ENCODE assay signal across 10 cellular contexts in genomic region chr22:24695958-24696511, GRCh38.
DNase-seq lines count a peak whose midpoint lies in the region; TF ChIP-seq lines count a peak whose summit lies in the region.
"Had no signal": no experiment of that assay in that cellular context is flagged by ENCODE, and none has a peak within 500 bp of the region (broad histone marks: within the 10 kb centered on the region; RNA-seq: fewer than 3 reads in every experiment).

No MANE protein-coding gene starts in this region.

- H3K18ac ChIP-seq in neuronal stem cell (ENCODE audit: low read length) (peak overlapping the region; percentile 89), trophoblast cell (ENCODE audit: low read length) (no peak overlapping the region)

- H2BK12ac ChIP-seq in neuronal stem cell (ENCODE audit: low read length) (no peak overlapping the region), trophoblast cell (ENCODE audit: low read length) (no peak overlapping the region)

- H3K79me1 ChIP-seq in neuronal stem cell (ENCODE audit: low read depth, low read length) = peaks cover 1% of the 10 kb centered on the region
- H3K79me1 ChIP-seq in trophoblast cell (ENCODE audit: low read length) = no peaks in the 10 kb centered on the region

- H2AK5ac ChIP-seq in neuronal stem cell (ENCODE audit: low read depth, low read length) (peak overlapping the region; percentile 83), trophoblast cell (ENCODE audit: low read length) (no peak overlapping the region)

- peaks cover 0 to 17% (median 0%) of the 10 kb centered on the region in 3 experiments for H3K27me3 ChIP-seq in neuronal stem cell (ENCODE audit: control insufficient read depth in 3 of 3, insufficient read depth in 3 of 3, low read depth in 1 of 3, low read length in 3 of 3)
- H3K27me3 ChIP-seq in trophoblast cell (ENCODE audit: insufficient read depth, low read length) = no peaks in the 10 kb centered on the region

- H3K9me3 ChIP-seq in neuronal stem cell (replicated peaks in 1 of 2; ENCODE audit: control insufficient read depth in 2 of 2, insufficient read depth in 1 of 2, low read depth in 1 of 2, low read length in 2 of 2) (peaks cover 0 to 1% of the 10 kb centered on the region in 2 donors), trophoblast cell (ENCODE audit: insufficient read depth, low read depth, low read length) (no peaks in the 10 kb centered on the region)

- no peaks in the 10 kb centered on the region for H3K9me3 Mint-ChIP-seq in CD14-positive monocyte
- H3K9me3 Mint-ChIP-seq: activated T-helper 17 cell treated with anti-CD3 and anti-CD28 coated beads, Interleukin-2, amount 50 U/mL, for 72 hours had no signal

- H3K4me2 ChIP-seq in neuronal stem cell (ENCODE audit: insufficient read depth, low read length, poor library complexity, severe bottlenecking) (peak overlapping the region; percentile 40), trophoblast cell (ENCODE audit: low read length) (no peak overlapping the region)

- no peaks in the 10 kb centered on the region for H3K79me2 ChIP-seq in trophoblast cell (ENCODE audit: control insufficient read depth, insufficient read depth, low read length, poor library complexity)

- intact Hi-C loops in CD14-positive monocyte (cut with micrococcal nuclease) = no loop called here

- H3K23ac ChIP-seq in neuronal stem cell (ENCODE audit: low read depth, low read length, poor library complexity) = no peak overlapping the region
- no peak overlapping the region for H3K23ac ChIP-seq in trophoblast cell (ENCODE audit: low read length)

- TF ChIP-seq CTCF in CD14-positive monocyte (IDR thresholded peaks at IDR 0.05) = no peak

- H3K36me3 Mint-ChIP-seq in CD14-positive monocyte = no peaks in the 10 kb centered on the region

- no peak overlapping the region for H4K12ac ChIP-seq in trophoblast cell (ENCODE audit: low read depth, low read length)

- H3K14ac ChIP-seq in neuronal stem cell (ENCODE audit: low read length) (peak overlapping the region; percentile 82), trophoblast cell (ENCODE audit: low read length) (no peak overlapping the region)

- H4K91ac ChIP-seq in neuronal stem cell (ENCODE audit: low read depth, low read length, poor library complexity) (no peak overlapping the region), trophoblast cell (ENCODE audit: low read depth, low read length) (no peak overlapping the region)

- H3K36me3 ChIP-seq in neuronal stem cell (replicated peaks in 1 of 2; ENCODE audit: control insufficient read depth in 2 of 2, insufficient read depth in 2 of 2, low read length in 2 of 2) (no peaks in the 10 kb centered on the region), trophoblast cell (ENCODE audit: control insufficient read depth in 1 of 2, insufficient read depth in 2 of 2, low read length in 2 of 2) (no peaks in the 10 kb centered on the region)

- no CpG with 5 or more reads among the region's 7 CpGs for WGBS in neuronal stem cell (ENCODE audit: extremely low coverage in 2 of 2, insufficient read length in 2 of 2, insufficient replicate concordance in 1 of 2), 2 donors
- no CpG with 5 or more reads among the region's 7 CpGs for WGBS in trophoblast cell (ENCODE audit: extremely low coverage, insufficient coverage, insufficient read length)

- H2BK5ac ChIP-seq in neuronal stem cell (ENCODE audit: low read length) (peak overlapping the region; percentile 94), trophoblast cell (ENCODE audit: low read depth, low read length, poor library complexity) (no peak overlapping the region)

- DNase-seq in H4 (ENCODE audit: low spot score) = peak; percentile 16
- DNase-seq in NCI-H510A treated with DMSO at 0.1 percent for 48 hours (lab: John Stamatoyannopoulos, UW) = peak; percentile 57
- peak; percentile 1 for DNase-seq in glomerular visceral epithelial cell (ENCODE audit: extremely low spot score)
- DNase-seq in neuronal stem cell (ENCODE audit: low spot score) = no peak
- no peak for DNase-seq in CD14-positive monocyte (ENCODE audit: low spot score)
- DNase-seq in trophoblast cell = no peak
- DNase-seq in activated CD4-positive, alpha-beta T cell treated with anti-CD3 and anti-CD28 coated beads, Interleukin-2, amount 50 U/mL, for 1 hour = no peak
- DNase-seq in SW480 (ENCODE audit: low spot score) = no peak
- DNase-seq: effector CD8-positive, alpha-beta T cell had no signal

- peaks cover 0 to 6% (median 0%) of the 10 kb centered on the region in 3 donors for H3K27me3 Mint-ChIP-seq in CD14-positive monocyte (ENCODE audit: low read depth in 3 of 3)

- H3K4ac ChIP-seq in neuronal stem cell (ENCODE audit: low read length) (no peak overlapping the region), trophoblast cell (ENCODE audit: low read depth, low read length) (no peak overlapping the region)

- H3K27ac Mint-ChIP-seq in CD14-positive monocyte = peak overlapping the region in 1 of 7 donors; percentile 20
- H3K27ac Mint-ChIP-seq: activated T-helper 17 cell treated with anti-CD3 and anti-CD28 coated beads, Interleukin-2, amount 50 U/mL, for 72 hours had no signal

- H4K8ac ChIP-seq in neuronal stem cell (ENCODE audit: low read depth, low read length) (no peak overlapping the region), trophoblast cell (ENCODE audit: low read depth, low read length) (no peak overlapping the region)

- peak overlapping the region; percentile 81 for H2BK120ac ChIP-seq in neuronal stem cell (ENCODE audit: low read depth, low read length)
- no peak overlapping the region for H2BK120ac ChIP-seq in trophoblast cell (ENCODE audit: insufficient read depth, low read length, poor library complexity)

- peaks cover 18% of the 10 kb centered on the region for H3K4me1 Mint-ChIP-seq in CD14-positive monocyte
- H3K4me1 Mint-ChIP-seq: activated T-helper 17 cell treated with anti-CD3 and anti-CD28 coated beads, Interleukin-2, amount 50 U/mL, for 72 hours had no signal

- H3K4me3 ChIP-seq in neuronal stem cell (ENCODE audit: low read length in 2 of 2) = no peak overlapping the region
- H3K4me3 ChIP-seq in trophoblast cell (ENCODE audit: low read depth, low read length) = no peak overlapping the region

- H3K4me1 ChIP-seq in neuronal stem cell (ENCODE audit: control insufficient read depth in 2 of 2, insufficient read depth in 1 of 2, low read depth in 1 of 2, low read length in 2 of 2) (peaks cover 11 to 18% of the 10 kb centered on the region in 2 donors), trophoblast cell (ENCODE audit: control insufficient read depth in 1 of 2, insufficient read depth in 2 of 2, low read length in 2 of 2) (peaks cover 6 to 7% of the 10 kb centered on the region in 2 experiments)

- H2AFZ ChIP-seq in neuronal stem cell (ENCODE audit: low read length) = peak overlapping the region; percentile 63
- no peak overlapping the region for H2AFZ ChIP-seq in trophoblast cell (ENCODE audit: insufficient read depth, low read length, poor library complexity)

- H3K4me3 Mint-ChIP-seq in CD14-positive monocyte = peak overlapping the region in 1 of 2 donors; percentile 47
- H3K4me3 Mint-ChIP-seq: activated T-helper 17 cell treated with anti-CD3 and anti-CD28 coated beads, Interleukin-2, amount 50 U/mL, for 72 hours had no signal

- H3K9ac ChIP-seq in neuronal stem cell (ENCODE audit: low read depth, low read length, poor library complexity) = no peak overlapping the region
- no peak overlapping the region for H3K9ac ChIP-seq in trophoblast cell (ENCODE audit: low read length)

- no peak overlapping the region for H3K27ac ChIP-seq in neuronal stem cell (replicated peaks; ENCODE audit: low read length)
- H3K27ac ChIP-seq in trophoblast cell (ENCODE audit: low read depth, low read length) = no peak overlapping the region

- H2BK15ac ChIP-seq in neuronal stem cell (ENCODE audit: low read length) = peak overlapping the region; percentile 95

Comparison
In these comparisons a context has a peak if more than half of its experiments do, and no peak if none do; other contexts are left out.
1. DNase-seq: peak in H4 (single experiment), NCI-H510A treated with DMSO at 0.1 percent for 48 hours (single experiment) and glomerular visceral epithelial cell (single experiment); none in neuronal stem cell (single experiment), CD14-positive monocyte (single experiment), trophoblast cell (0 of 2), activated CD4-positive, alpha-beta T cell treated with anti-CD3 and anti-CD28 coated beads, Interleukin-2, amount 50 U/mL, for 1 hour (single experiment) and SW480 (single experiment).